18 cellular contexts compared by ENCODE assay signal in the genomic region with DNA sequence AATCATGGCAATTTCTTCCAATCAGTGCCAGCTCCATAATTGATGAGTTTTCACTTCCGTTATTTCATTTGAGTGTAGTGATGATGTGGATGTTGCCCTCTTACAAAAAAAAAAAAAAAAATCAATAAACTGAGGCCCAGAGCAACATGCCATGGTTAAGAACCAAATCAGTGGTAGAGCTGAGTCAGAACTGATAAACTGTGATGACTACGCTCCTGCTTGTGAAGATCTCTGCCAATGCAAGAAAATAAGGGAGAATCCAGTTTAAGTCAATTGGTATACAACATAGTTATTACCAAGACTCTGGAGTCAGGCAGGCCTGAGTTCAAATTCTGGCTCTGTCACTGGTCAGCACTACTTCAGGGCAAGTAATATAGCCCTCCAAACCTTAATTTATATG.
DNase-seq lines count a peak whose midpoint lies in the region; ATAC-seq and TF ChIP-seq lines count a peak whose summit lies in the region.
"Had no signal": no experiment of that assay in that cellular context is flagged by ENCODE, and none has a peak within 500 bp of the region (broad histone marks: within the 10 kb centered on the region; RNA-seq: fewer than 3 reads in every experiment).

No MANE protein-coding gene starts in this region.

- TF ChIP-seq RAD21 in SK-N-SH (IDR thresholded peaks at IDR 0.05; ENCODE audit: low read length) = no peak

- no peak overlapping the region for H3K9ac ChIP-seq in SK-N-SH
- no peak overlapping the region for H3K9ac ChIP-seq in SK-N-MC (ENCODE audit: insufficient read length)
- no peak overlapping the region for H3K9ac ChIP-seq in fibroblast of lung (ENCODE audit: insufficient read depth, low read length)
- H3K9ac ChIP-seq in smooth muscle cell (ENCODE audit: low read depth) = no peak overlapping the region

- H3K27me3 ChIP-seq in SK-N-SH (ENCODE audit: insufficient read depth) (no peaks in the 10 kb centered on the region), fibroblast of lung (ENCODE audit: control insufficient read depth, insufficient read depth, low read length) (no peaks in the 10 kb centered on the region), smooth muscle cell (ENCODE audit: low read depth) (no peaks in the 10 kb centered on the region)
- H3K27me3 ChIP-seq: left lung had no signal

- no peaks in the 10 kb centered on the region for H3K9me2 ChIP-seq in SK-N-SH

- H3K79me2 ChIP-seq in SK-N-SH (ENCODE audit: insufficient read depth) (no peaks in the 10 kb centered on the region), fibroblast of lung (ENCODE audit: control insufficient read depth, insufficient read depth, low read length) (no peaks in the 10 kb centered on the region), smooth muscle cell (ENCODE audit: low read depth) (no peaks in the 10 kb centered on the region)

- no peak overlapping the region for H3K4me3 ChIP-seq in SK-N-SH (ENCODE audit: low read depth in 2 of 2, low read length in 1 of 2)
- peak overlapping the region; percentile 44; the same call in 1 of the 2 replicates for H3K4me3 ChIP-seq in SK-N-MC
- no peak overlapping the region for H3K4me3 ChIP-seq in fibroblast of lung (replicated peaks in 1 of 4; ENCODE audit: control extremely low read depth in 1 of 4, insufficient read depth in 1 of 4, low read depth in 3 of 4, low read length in 4 of 4)
- H3K4me3 ChIP-seq in smooth muscle cell = no peak overlapping the region
- H3K4me3 ChIP-seq: left lung had no signal

- H3K9me3 ChIP-seq in SK-N-SH (no peaks in the 10 kb centered on the region), SK-N-MC (ENCODE audit: low read depth, low read length) (no peaks in the 10 kb centered on the region), fibroblast of lung (ENCODE audit: control insufficient read depth, insufficient read depth, low read depth, low read length) (no peaks in the 10 kb centered on the region), smooth muscle cell (replicated peaks; ENCODE audit: low read depth) (no peaks in the 10 kb centered on the region)
- H3K9me3 ChIP-seq: left lung had no signal

- WGBS in SK-N-SH (ENCODE audit: low lambda C conversion rate) = 86% methylated on average over 2 of the region's 2 CpGs
- WGBS in smooth muscle cell (ENCODE audit: low lambda C conversion rate) = 46% methylated on average over 2 of the region's 2 CpGs

- POLR2A ChIA-PET in SK-N-SH (lab: Yijun Ruan, JAX) = interaction anchor here (1.3 kb wide), 1 partner anchor 174 kb away, joined by 8 read pairs; a partner anchor contains a TSS

- H3K4me2 ChIP-seq in SK-N-SH = 0 out of 2 replicates have a peak overlapping the region, but pooled peaks have one; percentile 27
- peak overlapping the region; percentile 15 for H3K4me2 ChIP-seq in fibroblast of lung (ENCODE audit: extremely low read depth, insufficient read depth, low read length)
- peak overlapping the region; percentile 65 for H3K4me2 ChIP-seq in smooth muscle cell

- TF ChIP-seq CTCF in SK-N-SH (IDR thresholded peaks at IDR 0.05) = no peak
- TF ChIP-seq CTCF in fibroblast of lung (conservative IDR thresholded peaks at IDR 0.05 in 1 of 2, IDR thresholded peaks at IDR 0.05 in 1 of 2; ENCODE audit: low read depth in 1 of 2, low read length in 2 of 2) = no peak
- no peak for TF ChIP-seq CTCF in smooth muscle cell (IDR thresholded peaks at IDR 0.05; ENCODE audit: borderline replicate concordance, insufficient read depth, poor library complexity, severe bottlenecking)

- H3K4me1 ChIP-seq in SK-N-SH (ENCODE audit: control insufficient read depth in 1 of 2, insufficient read depth in 2 of 2, low read depth in 1 of 2, low read length in 1 of 2) = peaks cover 33 to 36% of the 10 kb centered on the region in 2 experiments; a peak in 3 of 4 replicates
- peaks cover 8% of the 10 kb centered on the region for H3K4me1 ChIP-seq in fibroblast of lung (ENCODE audit: control insufficient read depth, extremely low read depth, insufficient read depth, low read length)
- no peaks in the 10 kb centered on the region for H3K4me1 ChIP-seq in smooth muscle cell (ENCODE audit: low read depth)

- CTCF ChIA-PET in SK-N-SH (lab: Yijun Ruan, JAX) = interaction anchor here (0.7 to 1.3 kb wide), 2 partner anchors 10 to 47 kb away, joined by 3 to 5 read pairs; no protein-coding TSS in a partner anchor

- peaks cover 11% of the 10 kb centered on the region for H3F3A ChIP-seq in SK-N-SH (replicated peaks; ENCODE audit: insufficient read depth)
- no peaks in the 10 kb centered on the region for H3F3A ChIP-seq in smooth muscle cell (ENCODE audit: low read depth)

- no peaks in the 10 kb centered on the region for H4K20me1 ChIP-seq in SK-N-SH (ENCODE audit: insufficient read depth)
- no peaks in the 10 kb centered on the region for H4K20me1 ChIP-seq in fibroblast of lung (ENCODE audit: control insufficient read depth, extremely low read depth, insufficient read depth, low read length)
- H4K20me1 ChIP-seq in smooth muscle cell (ENCODE audit: low read depth) = no peaks in the 10 kb centered on the region

- H3K36me3 ChIP-seq in SK-N-SH (replicated peaks in 1 of 2; ENCODE audit: control insufficient read depth in 1 of 2, insufficient read depth in 2 of 2, low read length in 1 of 2) (peaks cover 24 to 31% of the 10 kb centered on the region in 2 experiments), SK-N-MC (ENCODE audit: insufficient read depth, low read length) (no peaks in the 10 kb centered on the region), fibroblast of lung (ENCODE audit: control insufficient read depth, insufficient read depth, low read length) (peaks cover 4% of the 10 kb centered on the region), smooth muscle cell (ENCODE audit: low read depth) (no peaks in the 10 kb centered on the region)

- DNase-seq in SK-N-SH (no peak), SK-N-MC (ENCODE audit: low read depth, low spot score) (no peak), fibroblast of lung (ENCODE audit: low read depth in 2 of 2) (peak in 1 of 2 donors; percentile 78), smooth muscle cell (lab: John Stamatoyannopoulos, UW; ENCODE audit: unreplicated experiment) (no peak), NCI-H345 (lab: John Stamatoyannopoulos, UW) (no peak), NAMALWA (ENCODE audit: low spot score) (no peak), HuH-7.5 (ENCODE audit: low spot score) (no peak)
- DNase-seq: C1 segment of cervical spinal cord; dermis blood vessel endothelial cell; left lung; MV-4-11; NCI-H748 treated with DMSO at 0.1 percent for 48 hours; occipital lobe; RPMI8226; stimulated activated CD4-positive, alpha-beta T cell treated with anti-CD3 and anti-CD28 coated beads, Interleukin-4, amount 100 ng/mL, for 1 hour had no signal

- ATAC-seq in SK-N-SH treated with all-trans-retinoic acid at 6 μM for 48 hours = no peak
- ATAC-seq: left lung, WTC11 had no signal

- H3K27ac ChIP-seq in SK-N-SH (ENCODE audit: low read depth in 2 of 2, low read length in 1 of 2) = peak overlapping the region in 1 of 2 experiments; percentile 43; a peak in 2 of 4 replicates
- peak overlapping the region; percentile 64; the same call in 1 of the 2 replicates for H3K27ac ChIP-seq in SK-N-MC
- H3K27ac ChIP-seq in fibroblast of lung (ENCODE audit: insufficient read depth, low read length) = no peak overlapping the region
- peak overlapping the region; percentile 20 for H3K27ac ChIP-seq in smooth muscle cell (ENCODE audit: low read depth)
- H3K27ac ChIP-seq: 22Rv1 had no signal

- H2AFZ ChIP-seq in SK-N-SH (ENCODE audit: low read depth) = no peak overlapping the region
- no peak overlapping the region for H2AFZ ChIP-seq in fibroblast of lung (ENCODE audit: low read length)
- no peak overlapping the region for H2AFZ ChIP-seq in smooth muscle cell (ENCODE audit: low read depth)

- TF ChIP-seq EP300 in SK-N-SH (IDR thresholded peaks at IDR 0.05; ENCODE audit: borderline replicate concordance in 1 of 2, low read depth in 1 of 2, low read length in 1 of 2) = no peak

TF ChIP-seq in SK-N-SH, 30 proteins besides CTCF, POLR2A, EP300 and RAD21:
- TF ChIP-seq ELF1 (IDR thresholded peaks at IDR 0.05) (no peak), TAF1 (IDR thresholded peaks at IDR 0.05; ENCODE audit: borderline replicate concordance, low read depth, low read length) (no peak), JUND (IDR thresholded peaks at IDR 0.05) (no peak), MEF2A (IDR thresholded peaks at IDR 0.05; ENCODE audit: borderline replicate concordance, low read depth) (no peak), FOSL2 (IDR thresholded peaks at IDR 0.05; ENCODE audit: borderline replicate concordance, low read depth) (peak; percentile 24; the same call in 1 of the 2 replicates), RCOR1 (IDR thresholded peaks at IDR 0.05; ENCODE audit: low read length) (no peak)
- TF ChIP-seq, protein P1, sequence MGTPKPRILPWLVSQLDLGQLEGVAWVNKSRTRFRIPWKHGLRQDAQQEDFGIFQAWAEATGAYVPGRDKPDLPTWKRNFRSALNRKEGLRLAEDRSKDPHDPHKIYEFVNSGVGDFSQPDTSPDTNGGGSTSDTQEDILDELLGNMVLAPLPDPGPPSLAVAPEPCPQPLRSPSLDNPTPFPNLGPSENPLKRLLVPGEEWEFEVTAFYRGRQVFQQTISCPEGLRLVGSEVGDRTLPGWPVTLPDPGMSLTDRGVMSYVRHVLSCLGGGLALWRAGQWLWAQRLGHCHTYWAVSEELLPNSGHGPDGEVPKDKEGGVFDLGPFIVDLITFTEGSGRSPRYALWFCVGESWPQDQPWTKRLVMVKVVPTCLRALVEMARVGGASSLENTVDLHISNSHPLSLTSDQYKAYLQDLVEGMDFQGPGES (IDR thresholded peaks at IDR 0.05; ENCODE audit: low read depth, low read length) = no peak

TF ChIP-seq in SK-N-SH treated with all-trans-retinoic acid at 6 μM for 48 hours, 23 proteins besides CTCF, POLR2A, EP300 and RAD21 (continues in another document):
- TF ChIP-seq ZFP3 (CRISPR knock-in tag; IDR thresholded peaks at IDR 0.05) (no peak), ISL1 (CRISPR knock-in tag; IDR thresholded peaks at IDR 0.05) (no peak), ZFP30 (CRISPR knock-in tag; IDR thresholded peaks at IDR 0.05) (no peak), ZNF70 (CRISPR knock-in tag; IDR thresholded peaks at IDR 0.05) (no peak), TOX (CRISPR knock-in tag; IDR thresholded peaks at IDR 0.05; ENCODE audit: borderline replicate concordance) (no peak)
- TF ChIP-seq, protein P2, sequence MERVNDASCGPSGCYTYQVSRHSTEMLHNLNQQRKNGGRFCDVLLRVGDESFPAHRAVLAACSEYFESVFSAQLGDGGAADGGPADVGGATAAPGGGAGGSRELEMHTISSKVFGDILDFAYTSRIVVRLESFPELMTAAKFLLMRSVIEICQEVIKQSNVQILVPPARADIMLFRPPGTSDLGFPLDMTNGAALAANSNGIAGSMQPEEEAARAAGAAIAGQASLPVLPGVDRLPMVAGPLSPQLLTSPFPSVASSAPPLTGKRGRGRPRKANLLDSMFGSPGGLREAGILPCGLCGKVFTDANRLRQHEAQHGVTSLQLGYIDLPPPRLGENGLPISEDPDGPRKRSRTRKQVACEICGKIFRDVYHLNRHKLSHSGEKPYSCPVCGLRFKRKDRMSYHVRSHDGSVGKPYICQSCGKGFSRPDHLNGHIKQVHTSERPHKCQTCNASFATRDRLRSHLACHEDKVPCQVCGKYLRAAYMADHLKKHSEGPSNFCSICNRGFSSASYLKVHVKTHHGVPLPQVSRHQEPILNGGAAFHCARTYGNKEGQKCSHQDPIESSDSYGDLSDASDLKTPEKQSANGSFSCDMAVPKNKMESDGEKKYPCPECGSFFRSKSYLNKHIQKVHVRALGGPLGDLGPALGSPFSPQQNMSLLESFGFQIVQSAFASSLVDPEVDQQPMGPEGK (CRISPR knock-in tag; IDR thresholded peaks at IDR 0.05; ENCODE audit: borderline replicate concordance) = no peak

Comparison
In these comparisons a context has a peak if more than half of its experiments do, and no peak if none do; other contexts are left out.
1. H3K4me2 ChIP-seq: peak in every context shown above with its lines; median percentile 65 in smooth muscle cell; 27 in SK-N-SH; 15 in fibroblast of lung.